In the genomic region with DNA sequence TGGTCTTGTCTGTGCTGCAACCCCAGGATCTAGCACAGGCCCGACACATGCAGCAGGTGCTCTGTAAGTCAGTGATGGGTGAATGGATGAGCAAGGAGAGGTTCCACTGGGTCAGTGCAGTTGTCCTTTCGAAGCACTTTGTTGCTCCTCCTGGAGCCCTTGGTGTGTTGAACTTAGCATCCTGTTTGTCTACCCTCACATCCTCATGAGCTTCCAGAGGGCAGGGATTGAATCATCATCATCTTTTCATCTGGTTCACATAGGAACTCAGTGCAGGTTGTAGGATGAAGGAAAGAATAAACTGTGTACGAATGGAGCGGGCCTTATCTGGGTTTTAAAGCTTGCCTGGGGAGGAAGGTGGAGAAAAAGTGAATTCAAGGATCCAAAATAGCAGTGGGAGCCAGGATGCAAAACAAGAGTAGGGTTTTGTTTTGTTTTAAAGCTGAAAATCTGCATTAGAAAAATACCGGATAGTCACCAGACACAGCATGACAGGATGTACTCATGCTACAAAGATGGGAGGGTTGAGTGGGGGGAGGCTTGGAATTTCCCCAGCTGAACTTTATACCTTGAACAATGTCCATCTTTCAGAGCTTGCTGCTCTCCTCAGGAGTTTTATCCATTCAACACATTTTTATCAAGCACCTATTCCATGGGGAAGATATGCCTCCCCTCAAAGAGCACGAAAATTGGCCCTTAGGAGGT, we compare ENCODE assay signal across 14 cellular contexts. TPM values are rescaled to one million over a fixed set of nuclear protein-coding genes. Genes with fewer than 3 reads are reported as not detected.
A peak's percentile ranks its signal among the peaks of the same experiment; 100 is the strongest.
DNase-seq lines count a peak whose midpoint lies in the region; ATAC-seq and TF ChIP-seq lines count a peak whose summit lies in the region.
"Had no signal": no experiment of that assay in that cellular context is flagged by ENCODE, and none has a peak within 500 bp of the region (broad histone marks: within the 10 kb centered on the region; RNA-seq: fewer than 3 reads in every experiment).

No MANE protein-coding gene starts in this region.

- no peak overlapping the region for H2BK15ac ChIP-seq in H9 (ENCODE audit: low read depth, low read length)

- WGBS in H9 (ENCODE audit: extremely low coverage, insufficient read length, low lambda C conversion rate), result no CpG with 5 or more reads among the region's 6 CpGs

- no peaks in the 10 kb centered on the region for H3K9me3 Mint-ChIP-seq in H9
- H3K9me3 Mint-ChIP-seq in T-helper 1 cell treated with Interleukin-12 subunit alpha and Interleukin-12 subunit beta and Interleukin-4 antibody, amounts not matched to agents 30 μg/mL and 1 μg/mL, for 36 hours, result no peaks in the 10 kb centered on the region
- no peaks in the 10 kb centered on the region for H3K9me3 Mint-ChIP-seq in naive thymus-derived CD8-positive, alpha-beta T cell

- peak in 1 of 2 donors; percentile 42 for ATAC-seq in naive thymus-derived CD8-positive, alpha-beta T cell
- no peak for ATAC-seq in HG02981 (IDR thresholded peaks at IDR 0.05; ENCODE audit: unreplicated experiment)
- no peak for ATAC-seq in GM18519 (IDR thresholded peaks at IDR 0.05; ENCODE audit: low FRiP score, unreplicated experiment)

- H4K20me1 ChIP-seq in H9 (ENCODE audit: control insufficient read depth, insufficient read depth, insufficient read length), result no peaks in the 10 kb centered on the region

- no peak overlapping the region for H3K14ac ChIP-seq in H9 (ENCODE audit: insufficient read depth, low read length)

- no peak overlapping the region for H2BK120ac ChIP-seq in H9 (ENCODE audit: low read depth, low read length, poor library complexity, severe bottlenecking)

- no peak overlapping the region for H3K4me3 ChIP-seq in tibial artery

- no peak overlapping the region for H3K23ac ChIP-seq in H9 (ENCODE audit: insufficient read length, low read depth, low read length)

- no peak overlapping the region for H2BK5ac ChIP-seq in H9 (ENCODE audit: insufficient read length, low read length)

- H2AK5ac ChIP-seq in H9 (ENCODE audit: insufficient read length, low read length), result no peak overlapping the region

- H3K9me3 ChIP-seq in H9 (ENCODE audit: control insufficient read depth, low read depth, low read length), result no peaks in the 10 kb centered on the region
- H3K9me3 ChIP-seq in tibial artery, result no peaks in the 10 kb centered on the region
- H3K9me3 ChIP-seq: Caco-2 had no signal

- H3K4me3 Mint-ChIP-seq in H9, result peak overlapping the region in 1 of 2 experiments; percentile 30; a peak in 4 of 5 replicates
- peak overlapping the region; percentile 61 for H3K4me3 Mint-ChIP-seq in T-helper 1 cell treated with Interleukin-12 subunit alpha and Interleukin-12 subunit beta and Interleukin-4 antibody, amounts not matched to agents 30 μg/mL and 1 μg/mL, for 36 hours
- peak overlapping the region in 2 of 10 donors; percentile 19 to 52 for H3K4me3 Mint-ChIP-seq in naive thymus-derived CD8-positive, alpha-beta T cell

- no peaks in the 10 kb centered on the region for H3K79me1 ChIP-seq in H9 (ENCODE audit: insufficient read depth, low read depth, low read length, poor library complexity, severe bottlenecking)

- no peak overlapping the region for H4K91ac ChIP-seq in H9 (ENCODE audit: insufficient read length, low read depth, low read length)

- no peak overlapping the region for H3T11ph ChIP-seq in H9 (ENCODE audit: low read length)

- no peaks in the 10 kb centered on the region for H3K27me3 Mint-ChIP-seq in H9 (ENCODE audit: low read depth)
- no peaks in the 10 kb centered on the region for H3K27me3 Mint-ChIP-seq in T-helper 1 cell treated with Interleukin-12 subunit alpha and Interleukin-12 subunit beta and Interleukin-4 antibody, amounts not matched to agents 30 μg/mL and 1 μg/mL, for 36 hours (ENCODE audit: low read depth)
- no peaks in the 10 kb centered on the region for H3K27me3 Mint-ChIP-seq in naive thymus-derived CD8-positive, alpha-beta T cell

- no peak overlapping the region for H4K5ac ChIP-seq in H9 (ENCODE audit: insufficient read length, low read depth, low read length)

- intact Hi-C loops in tibial artery (cut with DNase I; ENCODE audit: low total_unique reads), result no loop called here

- H3K23me2 ChIP-seq in H9 (ENCODE audit: insufficient read length, low read depth, low read length, poor library complexity, severe bottlenecking), result no peaks in the 10 kb centered on the region

- H3K27ac Mint-ChIP-seq in H9, result peak overlapping the region; percentile 74 to 97 (median 85)
- H3K27ac Mint-ChIP-seq in T-helper 1 cell treated with Interleukin-12 subunit alpha and Interleukin-12 subunit beta and Interleukin-4 antibody, amounts not matched to agents 30 μg/mL and 1 μg/mL, for 36 hours, result peak overlapping the region; percentile 72
- H3K27ac Mint-ChIP-seq in naive thymus-derived CD8-positive, alpha-beta T cell, result peak overlapping the region in 8 of 10 donors; percentile 12 to 78 (median 42)

- peak overlapping the region; percentile 1 for H3K56ac ChIP-seq in H9 (ENCODE audit: insufficient read length, low read depth, low read length)

- no peak overlapping the region for H2AFZ ChIP-seq in H9 (ENCODE audit: low read length)

- no peaks in the 10 kb centered on the region for H3K36me3 ChIP-seq in tibial artery

- no peak overlapping the region for H3K4ac ChIP-seq in H9 (ENCODE audit: low read depth, low read length)

- peaks cover 0 to 1% (median 0%) of the 10 kb centered on the region in 3 experiments; a peak in 1 of 7 replicates for H3K36me3 Mint-ChIP-seq in H9 (ENCODE audit: insufficient read depth in 1 of 3, low read depth in 3 of 3)
- peaks cover 68% of the 10 kb centered on the region for H3K36me3 Mint-ChIP-seq in T-helper 1 cell treated with Interleukin-12 subunit alpha and Interleukin-12 subunit beta and Interleukin-4 antibody, amounts not matched to agents 30 μg/mL and 1 μg/mL, for 36 hours (ENCODE audit: low read depth)
- no peaks in the 10 kb centered on the region for H3K36me3 Mint-ChIP-seq in naive thymus-derived CD8-positive, alpha-beta T cell

- H3K27ac ChIP-seq in H9 (ENCODE audit: insufficient read length, low read depth, low read length), result peak overlapping the region; percentile 88
- H3K27ac ChIP-seq in tibial artery, result no peak overlapping the region
- H3K27ac ChIP-seq: RWPE1 had no signal

- peaks cover 22 to 46% of the 10 kb centered on the region in 2 experiments for H3K4me1 Mint-ChIP-seq in H9
- peaks cover 77% of the 10 kb centered on the region for H3K4me1 Mint-ChIP-seq in T-helper 1 cell treated with Interleukin-12 subunit alpha and Interleukin-12 subunit beta and Interleukin-4 antibody, amounts not matched to agents 30 μg/mL and 1 μg/mL, for 36 hours (ENCODE audit: low read depth)
- H3K4me1 Mint-ChIP-seq in naive thymus-derived CD8-positive, alpha-beta T cell, result peaks cover 5 to 25% (median 20%) of the 10 kb centered on the region in 4 donors

- no peaks in the 10 kb centered on the region for H3K27me3 ChIP-seq in H9 (ENCODE audit: insufficient read depth, low read length)
- no peaks in the 10 kb centered on the region for H3K27me3 ChIP-seq in tibial artery

- DNase-seq in H9 (no peak), dermis microvascular lymphatic vessel endothelial cell (ENCODE audit: low read depth in 2 of 2) (peak; percentile 32 to 86), tibial artery (no peak)
- no peak for DNase-seq in naive thymus-derived CD8-positive, alpha-beta T cell
- DNase-seq: Caco-2, glutamatergic neuron, mesendoderm, NCI-H1092 treated with DMSO at 0.1 percent for 48 hours, NCI-H524, substantia nigra had no signal

- no peak overlapping the region for H4K8ac ChIP-seq in H9 (replicated peaks; ENCODE audit: insufficient read length, low read depth, low read length)

- H2BK20ac ChIP-seq in H9 (ENCODE audit: low read depth, low read length, poor library complexity, severe bottlenecking), result no peak overlapping the region

- H3K4me1 ChIP-seq in H9 (ENCODE audit: insufficient read depth, low read length) (peaks cover 12% of the 10 kb centered on the region; the same call in 1 of the 2 replicates), tibial artery (peaks cover 0 to 12% (median 9%) of the 10 kb centered on the region in 4 donors)

- no peak overlapping the region for H3K9ac ChIP-seq in H9 (ENCODE audit: extremely low read depth, insufficient read length, low read length)

- no peak overlapping the region for H2BK12ac ChIP-seq in H9 (ENCODE audit: insufficient read length, low read depth, low read length)

- peak overlapping the region; percentile 15 for H3K4me2 ChIP-seq in H9 (ENCODE audit: insufficient read depth, insufficient read length, low read length)

- no peaks in the 10 kb centered on the region for H3K79me2 ChIP-seq in H9 (ENCODE audit: insufficient read depth, low read length)

- POLR2A ChIA-PET in naive thymus-derived CD8-positive, alpha-beta T cell (lab: Charles Lee), result interaction anchor here (1.1 kb wide), 1 partner anchor 10 kb away, joined by 4 read pairs; no protein-coding TSS in a partner anchor

- H3K18ac ChIP-seq in H9 (ENCODE audit: insufficient read length, low read depth, low read length), result no peak overlapping the region

- no peak for TF ChIP-seq CTCF in H9 (conservative IDR thresholded peaks at IDR 0.05)
- TF ChIP-seq CTCF in tibial artery (IDR thresholded peaks at IDR 0.05), result no peak

RNA-seq across cellular contexts. Expression of a gene that starts 55.8 kb away (rescaled TPM):
- total RNA-seq in H9 (2021), result 263 and 279 TPM in 2 replicates
- 47.0 and 102 TPM in 2 replicates for total RNA-seq in dermis microvascular lymphatic vessel endothelial cell
- 1 to 10 TPM; 2.7 to 4.2 TPM for total RNA-seq in naive thymus-derived CD8-positive, alpha-beta T cell
- polyA plus RNA-seq in naive thymus-derived CD8-positive, alpha-beta T cell, result 10 to 100 TPM in 1 of 3 donors, 1 to 10 TPM in 2; 7.1 to 18.9 (median 8.9) TPM

RNA-seq across cellular contexts. Expression of a gene that starts 58.5 kb away (rescaled TPM):
- 33.3 and 40.4 TPM in 2 replicates for total RNA-seq in H9 (2021)
- total RNA-seq in dermis microvascular lymphatic vessel endothelial cell, result 35.9 and 40.3 TPM in 2 replicates
- total RNA-seq in naive thymus-derived CD8-positive, alpha-beta T cell, result 10 to 100 TPM; 94.2 to 95.0 TPM
- 10 to 100 TPM; 70.5 to 79.8 (median 71.1) TPM for polyA plus RNA-seq in naive thymus-derived CD8-positive, alpha-beta T cell

Comparison
In these comparisons a context has a peak if more than half of its experiments do, and no peak if none do; other contexts are left out.
1. DNase-seq: peak in dermis microvascular lymphatic vessel endothelial cell (2 of 2); none in H9 (single experiment), naive thymus-derived CD8-positive, alpha-beta T cell (0 of 10) and tibial artery (0 of 2).
2. Peak in every context shown above with its lines, with median percentiles within 50 percentile points of each other: H3K27ac Mint-ChIP-seq.